1 cellular context compared by ENCODE assay signal in the genomic region with DNA sequence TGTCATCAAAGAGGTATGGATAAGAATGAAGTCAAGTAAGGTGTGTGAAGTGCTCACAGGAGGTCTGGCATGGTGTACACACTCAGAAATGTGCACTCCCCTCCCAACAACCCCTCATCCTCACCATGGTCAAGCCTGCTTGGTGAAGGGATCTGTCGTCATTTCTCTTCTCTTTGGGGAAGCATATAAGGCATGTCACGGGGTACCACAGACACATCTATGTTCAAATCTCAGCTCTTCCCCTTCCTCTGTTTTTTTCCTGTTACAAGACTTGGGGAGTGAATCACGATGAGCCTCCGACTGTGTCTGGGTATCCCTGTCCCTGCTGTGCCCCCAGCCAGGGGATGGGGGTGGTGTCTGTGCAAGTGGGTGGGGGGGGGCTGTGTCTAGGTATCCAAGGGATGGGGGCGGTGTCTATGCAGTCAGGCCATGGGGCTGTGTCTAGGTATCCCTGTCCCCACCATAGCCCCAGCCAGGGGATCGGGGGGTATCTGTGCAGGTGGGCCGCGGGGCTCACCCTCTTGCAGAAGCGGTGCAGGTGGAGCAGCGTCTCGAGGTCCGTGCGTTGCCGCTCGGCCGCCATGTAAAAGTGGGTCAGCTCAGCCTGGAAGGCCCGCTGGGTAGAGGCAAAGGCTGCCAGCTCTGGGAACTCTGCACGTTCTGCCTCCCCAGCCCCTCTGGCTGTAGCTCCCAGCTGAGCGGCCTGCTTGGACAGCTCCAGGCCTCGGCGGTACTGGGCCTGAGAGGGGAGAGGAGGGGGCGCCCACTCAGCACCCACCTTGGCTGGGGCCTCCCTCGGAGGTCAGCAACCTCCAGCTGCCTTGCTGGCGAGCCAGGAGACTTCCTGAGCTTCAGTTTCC.
TF ChIP-seq lines count a peak whose summit lies in the region.

No MANE protein-coding gene starts in this region.

TF ChIP-seq in A549, 52 proteins besides CTCF, POLR2A, EP300 and RAD21 (continued from another document):
- TF ChIP-seq, protein P1, sequence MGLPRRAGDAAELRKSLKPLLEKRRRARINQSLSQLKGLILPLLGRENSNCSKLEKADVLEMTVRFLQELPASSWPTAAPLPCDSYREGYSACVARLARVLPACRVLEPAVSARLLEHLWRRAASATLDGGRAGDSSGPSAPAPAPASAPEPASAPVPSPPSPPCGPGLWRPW (IDR thresholded peaks at IDR 0.05): no peak
- TF ChIP-seq, protein P2, sequence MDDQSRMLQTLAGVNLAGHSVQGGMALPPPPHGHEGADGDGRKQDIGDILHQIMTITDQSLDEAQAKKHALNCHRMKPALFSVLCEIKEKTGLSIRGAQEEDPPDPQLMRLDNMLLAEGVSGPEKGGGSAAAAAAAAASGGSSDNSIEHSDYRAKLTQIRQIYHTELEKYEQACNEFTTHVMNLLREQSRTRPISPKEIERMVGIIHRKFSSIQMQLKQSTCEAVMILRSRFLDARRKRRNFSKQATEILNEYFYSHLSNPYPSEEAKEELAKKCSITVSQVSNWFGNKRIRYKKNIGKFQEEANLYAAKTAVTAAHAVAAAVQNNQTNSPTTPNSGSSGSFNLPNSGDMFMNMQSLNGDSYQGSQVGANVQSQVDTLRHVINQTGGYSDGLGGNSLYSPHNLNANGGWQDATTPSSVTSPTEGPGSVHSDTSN (IDR thresholded peaks at IDR 0.05): no peak
- TF ChIP-seq NPAS2 (CRISPR knock-in tag; IDR thresholded peaks at IDR 0.05; ENCODE audit: borderline replicate concordance) (no peak), CBX2 (IDR thresholded peaks at IDR 0.05; ENCODE audit: borderline replicate concordance, low read depth) (no peak), KDM5A (IDR thresholded peaks at IDR 0.05) (no peak), POLR2AphosphoS2 (conservative IDR thresholded peaks at IDR 0.05; ENCODE audit: low read length) (no peak)
TF ChIP-seq in A549: peak in this region for 0.
